Comparison of ENCODE assay signal across 1 cellular context in genomic region chr1:2199042-2199810, GRCh38.
TF ChIP-seq lines count a peak whose summit lies in the region.

No MANE protein-coding gene starts in this region.

TF ChIP-seq in K562, 482 proteins besides CTCF, POLR2A, EP300 and RAD21 (continued from another document and continues in another):
- TF ChIP-seq UBTF (IDR thresholded peaks at IDR 0.05; ENCODE audit: borderline replicate concordance in 1 of 2, low read depth in 2 of 2, low read length in 2 of 2) (peak; percentile 65 to 70; a peak in 1 of 4 replicates), THAP12 (CRISPR knock-in tag; IDR thresholded peaks at IDR 0.05) (peak; percentile 26; the same call in 1 of the 2 replicates), DIDO1 (tag; IDR thresholded peaks at IDR 0.05; ENCODE audit: low read depth) (no peak), ERF (CRISPR knock-in tag; IDR thresholded peaks at IDR 0.05) (peak; percentile 82; the same call in 1 of the 2 replicates), RFX5 (IDR thresholded peaks at IDR 0.05; ENCODE audit: low read depth, low read length) (no peak), ZNF316 (IDR thresholded peaks at IDR 0.05) (no peak), AFF4 (CRISPR knock-in tag; IDR thresholded peaks at IDR 0.05) (0 out of 2 replicates have a peak, but pooled peaks have one; percentile 80), TCF3 (CRISPR knock-in tag; IDR thresholded peaks at IDR 0.05) (peak; percentile 49), GABPA (tag; conservative IDR thresholded peaks at IDR 0.05; ENCODE audit: low read depth) (peak; percentile 85), ZNF592 (IDR thresholded peaks at IDR 0.05) (peak; percentile 91), CBFA2T3 (IDR thresholded peaks at IDR 0.05) (peak; percentile 44), DPF2 (IDR thresholded peaks at IDR 0.05) (peak; percentile 53; the same call in 1 of the 2 replicates), HMGN3 (IDR thresholded peaks at IDR 0.05; ENCODE audit: borderline replicate concordance, extremely low read depth, insufficient read length, low read depth, low read length) (peak; percentile 53), SMARCC2 (IDR thresholded peaks at IDR 0.05; ENCODE audit: low read depth) (0 out of 2 replicates have a peak, but pooled peaks have one; percentile 42), TFAP4 (CRISPR knock-in tag; IDR thresholded peaks at IDR 0.05; ENCODE audit: borderline replicate concordance) (peak; percentile 87), ARID2 (IDR thresholded peaks at IDR 0.05) (no peak), ZFX (CRISPR knock-in tag; IDR thresholded peaks at IDR 0.05) (peak; percentile 67), MNT (conservative IDR thresholded peaks at IDR 0.05) (peak; percentile 95 to 98), CUX1 (CRISPR knock-in tag; IDR thresholded peaks at IDR 0.05) (no peak), USF2 (CRISPR knock-in tag; IDR thresholded peaks at IDR 0.05) (peak; percentile 77), RBM22 (IDR thresholded peaks at IDR 0.05; ENCODE audit: low read depth, low read length, poor library complexity, severe bottlenecking) (no peak), NRF1 (conservative IDR thresholded peaks at IDR 0.05 in 1 of 2, IDR thresholded peaks at IDR 0.05 in 1 of 2) (peak; percentile 73 to 79), TAL1 (IDR thresholded peaks at IDR 0.05) (no peak), CBFB (CRISPR knock-in tag; IDR thresholded peaks at IDR 0.05) (peak; percentile 26; the same call in 1 of the 2 replicates), YY1 (IDR thresholded peaks at IDR 0.05; ENCODE audit: borderline replicate concordance in 1 of 3, control insufficient read depth in 1 of 3, extremely low read depth in 1 of 3, insufficient read depth in 3 of 3, insufficient read length in 1 of 3, insufficient replicate concordance in 2 of 3, low read depth in 1 of 3, low read length in 2 of 3) (peak in 2 of 3 experiments; percentile 37 to 73), SNRNP70 (optimal IDR thresholded peaks at IDR 0.05; ENCODE audit: low read depth, low read length) (no peak), ZNF707 (CRISPR knock-in tag; conservative IDR thresholded peaks at IDR 0.05) (no peak), ZKSCAN8 (CRISPR knock-in tag; IDR thresholded peaks at IDR 0.05) (no peak), CREB1 (IDR thresholded peaks at IDR 0.05) (no peak), CREB1 (CRISPR knock-in tag; IDR thresholded peaks at IDR 0.05) (peak; percentile 62; the same call in 1 of the 2 replicates), DMBX1 (CRISPR knock-in tag; IDR thresholded peaks at IDR 0.05; ENCODE audit: borderline replicate concordance) (peak; percentile 67), SMAD4 (CRISPR knock-in tag; conservative IDR thresholded peaks at IDR 0.05) (peak; percentile 63; the same call in 1 of the 2 replicates), RB1 (IDR thresholded peaks at IDR 0.05; ENCODE audit: low read depth) (0 out of 2 replicates have a peak, but pooled peaks have one; percentile 41)
